Comparison of ENCODE assay signal across 8 cellular contexts in genomic region chr3:30768703-30769550, GRCh38.
DNase-seq lines count a peak whose midpoint lies in the region; ATAC-seq and TF ChIP-seq lines count a peak whose summit lies in the region.

No MANE protein-coding gene starts in this region.

- TF ChIP-seq CTCF in WI38 (IDR thresholded peaks at IDR 0.05; ENCODE audit: low read depth, low read length) (peak; percentile 78), cardiac fibroblast (IDR thresholded peaks at IDR 0.05; ENCODE audit: low read depth, low read length) (peak; percentile 85)

- ATAC-seq in GM19395 (IDR thresholded peaks at IDR 0.05; ENCODE audit: unreplicated experiment) (peak; percentile 69), HG03039 (IDR thresholded peaks at IDR 0.05; ENCODE audit: unreplicated experiment) (no peak)

- peak; percentile 42 to 52 for DNase-seq in AML-193 (lab: John Stamatoyannopoulos, UW)
- DNase-seq in NCI-H1105 treated with DMSO at 0.1 percent for 48 hours (lab: John Stamatoyannopoulos, UW): peak; percentile 22
- peak; percentile 72 to 79 for DNase-seq in cardiac fibroblast (ENCODE audit: low read depth in 2 of 2)
- peak; percentile 69 for DNase-seq in kidney tubule cell (ENCODE audit: low spot score)
- DNase-seq in stimulated activated CD4-positive, alpha-beta T cell treated with anti-CD3 and anti-CD28 coated beads, Interleukin-2, amount 100 ng/mL, for 48 hours: peak; percentile 68 to 74

- no peak overlapping the region for H3K4me3 ChIP-seq in WI38 (ENCODE audit: low read depth, low read length)
- no peak overlapping the region for H3K4me3 ChIP-seq in cardiac fibroblast (replicated peaks in 1 of 2; ENCODE audit: low read depth in 2 of 2, low read length in 2 of 2)

Comparison
In these comparisons a context has a peak if more than half of its experiments do, and no peak if none do; other contexts are left out.
1. DNase-seq: peak in every context shown above with its lines; median percentile 76 in cardiac fibroblast; 71 in stimulated activated CD4-positive, alpha-beta T cell treated with anti-CD3 and anti-CD28 coated beads, Interleukin-2, amount 100 ng/mL, for 48 hours; 69 in kidney tubule cell; 47 in AML-193; 22 in NCI-H1105 treated with DMSO at 0.1 percent for 48 hours.